20 cellular contexts compared by ENCODE assay signal in the genomic region with DNA sequence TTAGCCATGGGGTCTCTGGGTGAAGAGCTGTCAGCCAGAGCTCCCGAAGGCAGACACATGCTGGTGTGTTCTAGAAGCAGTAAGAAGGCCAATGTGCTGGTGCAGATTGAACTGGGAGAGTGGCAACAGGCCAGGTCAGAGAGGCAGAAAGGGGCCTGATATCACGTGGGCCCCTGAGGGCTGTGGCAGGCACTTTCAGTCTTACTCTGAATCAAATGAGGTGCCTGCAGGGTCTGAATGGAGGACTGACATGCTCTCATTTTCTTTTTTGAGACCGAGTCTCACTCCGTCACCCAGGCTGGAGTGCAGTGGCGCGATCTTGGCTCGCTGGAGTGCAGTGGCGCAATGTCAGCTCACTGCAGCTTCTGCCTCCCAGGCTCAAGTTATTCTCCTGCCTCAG.
DNase-seq lines count a peak whose midpoint lies in the region; ATAC-seq and TF ChIP-seq lines count a peak whose summit lies in the region.
"Had no signal": no experiment of that assay in that cellular context is flagged by ENCODE, and none has a peak within 500 bp of the region (broad histone marks: within the 10 kb centered on the region; RNA-seq: fewer than 3 reads in every experiment).

No MANE protein-coding gene starts in this region.

- no peak overlapping the region for H3K4me2 ChIP-seq in IMR-90 (ENCODE audit: low read depth, low read length)
- H3K4me2 ChIP-seq: BLaER1 treated with 17β-estradiol and CSF1 and Interleukin-3, amounts not matched to agents 10 nM and 100 nM had no signal

- TF ChIP-seq POLR2A in IMR-90 (IDR thresholded peaks at IDR 0.05; ENCODE audit: low read depth, low read length), result no peak

- H3K27ac ChIP-seq in IMR-90 (ENCODE audit: insufficient read depth, low read length), result no peak overlapping the region
- H3K27ac ChIP-seq: BLaER1 treated with 17β-estradiol and CSF1 and Interleukin-3, amounts not matched to agents 10 nM and 100 nM; GM23248; HL-60 had no signal

- no peaks in the 10 kb centered on the region for H3K36me3 ChIP-seq in IMR-90 (ENCODE audit: control insufficient read depth, insufficient read depth, low read length)
- H3K36me3 ChIP-seq: BLaER1 treated with 17β-estradiol and CSF1 and Interleukin-3, amounts not matched to agents 10 nM and 100 nM had no signal

- no peaks in the 10 kb centered on the region for H3K4me1 ChIP-seq in IMR-90 (ENCODE audit: control insufficient read depth, insufficient read depth, low read length)

- no peak overlapping the region for H2BK5ac ChIP-seq in IMR-90 (ENCODE audit: low read depth, low read length, poor library complexity, severe bottlenecking)

- H2BK15ac ChIP-seq in IMR-90 (ENCODE audit: low read depth, low read length), result no peak overlapping the region

- peaks cover 18% of the 10 kb centered on the region for H3K27me3 ChIP-seq in IMR-90 (ENCODE audit: control insufficient read depth, insufficient read depth, low read length)
- H3K27me3 ChIP-seq: BLaER1 treated with 17β-estradiol and CSF1 and Interleukin-3, amounts not matched to agents 10 nM and 100 nM had no signal

- no peak overlapping the region for H3K4me3 Mint-ChIP-seq in progenitor cell of endocrine pancreas (ENCODE audit: low read depth)
- no peak overlapping the region for H3K4me3 Mint-ChIP-seq in stimulated activated effector memory CD8-positive, alpha-beta T cell treated with anti-CD3 and anti-CD28 coated beads, Interleukin-12 subunit alpha, Interleukin-12 subunit beta, amount 100 ng/mL, for 72 hours
- no peak overlapping the region for H3K4me3 Mint-ChIP-seq in mesothelial cell of epicardium
- H3K4me3 Mint-ChIP-seq: B cell; CD8-positive, alpha-beta T cell; IgD-negative memory B cell had no signal

- H3K18ac ChIP-seq in IMR-90 (ENCODE audit: low read depth, low read length), result no peak overlapping the region

- H3K9me1 ChIP-seq in IMR-90 (ENCODE audit: insufficient read depth, low read length), result no peaks in the 10 kb centered on the region

- DNase-seq in IMR-90 (no peak), progenitor cell of endocrine pancreas (ENCODE audit: low spot score, unreplicated experiment) (no peak), NCI-H1417 treated with DMSO at 0.1 percent for 48 hours (lab: John Stamatoyannopoulos, UW) (no peak), mesothelial cell of epicardium (ENCODE audit: low spot score in 2 of 2, unreplicated experiment in 2 of 2) (no peak)
- no peak for DNase-seq in stimulated activated effector memory CD8-positive, alpha-beta T cell treated with anti-CD3 and anti-CD28 coated beads, Interleukin-12 subunit alpha, Interleukin-12 subunit beta, amount 100 ng/mL, for 72 hours (ENCODE audit: low spot score in 2 of 2)
- DNase-seq: CD8-positive, alpha-beta T cell; DMS 273 treated with DMSO at 0.1 percent for 48 hours; DMS53; DND-41; EL; GM23248; HCEC 1CT; Karpas-422; KBM-7 had no signal

- no peak overlapping the region for H3K23ac ChIP-seq in IMR-90 (ENCODE audit: low read depth, low read length)

- ATAC-seq in GM18520 (IDR thresholded peaks at IDR 0.05; ENCODE audit: unreplicated experiment) (peak; percentile 60), HG02798 (IDR thresholded peaks at IDR 0.05; ENCODE audit: poor library complexity, unreplicated experiment) (peak; percentile 91), IMR-90 (ENCODE audit: low read depth) (no peak)
- no peak for ATAC-seq in stimulated activated effector memory CD8-positive, alpha-beta T cell treated with anti-CD3 and anti-CD28 coated beads, Interleukin-12 subunit alpha, Interleukin-12 subunit beta, amount 100 ng/mL, for 72 hours
- ATAC-seq: CD8-positive, alpha-beta T cell had no signal

- peaks cover 4% of the 10 kb centered on the region for H3K27me3 Mint-ChIP-seq in progenitor cell of endocrine pancreas
- H3K27me3 Mint-ChIP-seq in mesothelial cell of epicardium (ENCODE audit: low read depth), result peaks cover 27% of the 10 kb centered on the region

- no peak overlapping the region for H3K9ac ChIP-seq in IMR-90 (ENCODE audit: low read depth, low read length)
- H3K9ac ChIP-seq: BLaER1 treated with 17β-estradiol and CSF1 and Interleukin-3, amounts not matched to agents 10 nM and 100 nM; GM23248 had no signal

- no peaks in the 10 kb centered on the region for H3K9me3 ChIP-seq in IMR-90 (ENCODE audit: control insufficient read depth, insufficient read depth, low read length)
- H3K9me3 ChIP-seq: BLaER1 treated with 17β-estradiol and CSF1 and Interleukin-3, amounts not matched to agents 10 nM and 100 nM had no signal

- H3K36me3 Mint-ChIP-seq in progenitor cell of endocrine pancreas (ENCODE audit: insufficient read depth) (no peaks in the 10 kb centered on the region), mesothelial cell of epicardium (no peaks in the 10 kb centered on the region)
- no peaks in the 10 kb centered on the region for H3K36me3 Mint-ChIP-seq in stimulated activated effector memory CD8-positive, alpha-beta T cell treated with anti-CD3 and anti-CD28 coated beads, Interleukin-12 subunit alpha, Interleukin-12 subunit beta, amount 100 ng/mL, for 72 hours
- H3K36me3 Mint-ChIP-seq: CD8-positive, alpha-beta T cell had no signal

- POLR2A ChIA-PET in IMR-90 (lab: Charles Lee; ENCODE audit: unreplicated experiment), result no interaction called here

- no peak overlapping the region for H2BK20ac ChIP-seq in IMR-90 (ENCODE audit: low read depth, low read length)

- H2AK9ac ChIP-seq in IMR-90 (replicated peaks; ENCODE audit: low read depth, low read length, poor library complexity), result peak overlapping the region; percentile 59

- H2AK5ac ChIP-seq in IMR-90 (ENCODE audit: low read depth, low read length), result no peak overlapping the region

- no peak overlapping the region for H3K14ac ChIP-seq in IMR-90 (replicated peaks; ENCODE audit: low read depth, low read length)

- BruUV-seq in IMR-90 (replicated peaks; lab: Mats Ljungman, UMichigan), result no TSS peak

- no peak overlapping the region for H4K8ac ChIP-seq in IMR-90 (ENCODE audit: low read depth in 2 of 2, low read length in 2 of 2)

- no peak overlapping the region for H2BK120ac ChIP-seq in IMR-90 (ENCODE audit: low read depth, low read length)

- H3K9me3 Mint-ChIP-seq in progenitor cell of endocrine pancreas (ENCODE audit: low read depth) (peaks cover 3% of the 10 kb centered on the region), mesothelial cell of epicardium (no peaks in the 10 kb centered on the region)
- H3K9me3 Mint-ChIP-seq in stimulated activated effector memory CD8-positive, alpha-beta T cell treated with anti-CD3 and anti-CD28 coated beads, Interleukin-12 subunit alpha, Interleukin-12 subunit beta, amount 100 ng/mL, for 72 hours, result no peaks in the 10 kb centered on the region
- H3K9me3 Mint-ChIP-seq: CD8-positive, alpha-beta T cell; IgD-negative memory B cell had no signal

- H3K4me3 ChIP-seq in IMR-90 (ENCODE audit: insufficient read depth, low read depth, low read length), result no peak overlapping the region
- H3K4me3 ChIP-seq: BLaER1 treated with 17β-estradiol and CSF1 and Interleukin-3, amounts not matched to agents 10 nM and 100 nM; GM23248 had no signal

- H3K56ac ChIP-seq in IMR-90 (ENCODE audit: extremely low read depth, insufficient read depth, low read length), result no peak overlapping the region

- H3K4me1 Mint-ChIP-seq in progenitor cell of endocrine pancreas (ENCODE audit: low read depth) (peaks cover 21% of the 10 kb centered on the region), mesothelial cell of epicardium (peaks cover 10% of the 10 kb centered on the region)
- H3K4me1 Mint-ChIP-seq in stimulated activated effector memory CD8-positive, alpha-beta T cell treated with anti-CD3 and anti-CD28 coated beads, Interleukin-12 subunit alpha, Interleukin-12 subunit beta, amount 100 ng/mL, for 72 hours, result no peaks in the 10 kb centered on the region
- H3K4me1 Mint-ChIP-seq: B cell, IgD-negative memory B cell had no signal

- peak overlapping the region; percentile 60 for H3K27ac Mint-ChIP-seq in progenitor cell of endocrine pancreas
- no peak overlapping the region for H3K27ac Mint-ChIP-seq in stimulated activated effector memory CD8-positive, alpha-beta T cell treated with anti-CD3 and anti-CD28 coated beads, Interleukin-12 subunit alpha, Interleukin-12 subunit beta, amount 100 ng/mL, for 72 hours
- no peak overlapping the region for H3K27ac Mint-ChIP-seq in mesothelial cell of epicardium
- H3K27ac Mint-ChIP-seq: B cell; CD8-positive, alpha-beta T cell; IgD-negative memory B cell had no signal

- WGBS in IMR-90 (ENCODE audit: extremely low coverage in 2 of 2, insufficient read length in 1 of 2), 2 experiments, result 57% methylated on average over 6 of the region's 8 CpGs; no CpG with 5 or more reads in 1 of the 2 experiments

- in situ Hi-C loops in IMR-90 (cut with MboI; ENCODE audit: low sequenced_read_pairs), result no loop called here

- intact Hi-C loops in IMR-90 (cut with micrococcal nuclease), result loop anchor here (1.0 kb wide), 1 partner anchor 25 kb away; no protein-coding TSS in a partner anchor

- TF ChIP-seq RAD21 in IMR-90 (IDR thresholded peaks at IDR 0.05; ENCODE audit: low read length), result no peak

- H3K79me1 ChIP-seq in IMR-90 (ENCODE audit: low read depth in 1 of 2, low read length in 2 of 2), result no peaks in the 10 kb centered on the region

- H4K5ac ChIP-seq in IMR-90 (ENCODE audit: low read depth, low read length), result no peak overlapping the region

- dilution Hi-C loops in IMR-90 (cut with HindIII; ENCODE audit: low sequenced_read_pairs, unreplicated experiment), result no loop called here

- no peak overlapping the region for H2AFZ ChIP-seq in IMR-90 (replicated peaks; ENCODE audit: low read length, poor library complexity)
- H2AFZ ChIP-seq: GM23248 had no signal

- TF ChIP-seq CTCF in IMR-90 (conservative IDR thresholded peaks at IDR 0.05; ENCODE audit: low read depth, low read length), result no peak
- TF ChIP-seq CTCF in progenitor cell of endocrine pancreas (IDR thresholded peaks at IDR 0.05; ENCODE audit: unreplicated experiment), result no peak
- TF ChIP-seq CTCF in mesothelial cell of epicardium (IDR thresholded peaks at IDR 0.05; ENCODE audit: unreplicated experiment), result no peak

- H4K91ac ChIP-seq in IMR-90 (ENCODE audit: insufficient read depth, low read depth, low read length), result no peak overlapping the region

- CTCF ChIA-PET in IMR-90 (lab: Yijun Ruan, JAX), result no interaction called here

- H4K20me1 ChIP-seq in IMR-90 (ENCODE audit: insufficient read depth, low read length), result no peaks in the 10 kb centered on the region
- H4K20me1 ChIP-seq: BLaER1 treated with 17β-estradiol and CSF1 and Interleukin-3, amounts not matched to agents 10 nM and 100 nM had no signal

- H3K4ac ChIP-seq in IMR-90 (ENCODE audit: low read depth, low read length), result no peak overlapping the region

TF ChIP-seq in IMR-90, 13 proteins besides CTCF, POLR2A, EP300 and RAD21:
- no peak for TF ChIP-seq RFX5 (IDR thresholded peaks at IDR 0.05; ENCODE audit: low read depth, low read length)
- TF ChIP-seq MAZ (IDR thresholded peaks at IDR 0.05; ENCODE audit: borderline replicate concordance, low read depth, low read length), result no peak
- no peak for TF ChIP-seq BHLHE40 (IDR thresholded peaks at IDR 0.05; ENCODE audit: low read depth, low read length)
- TF ChIP-seq MAFK (IDR thresholded peaks at IDR 0.05; ENCODE audit: low read depth, low read length), result no peak
- no peak for TF ChIP-seq CEBPB (IDR thresholded peaks at IDR 0.05; ENCODE audit: low read depth, low read length)

Comparison
In these comparisons a context has a peak if more than half of its experiments do, and no peak if none do; other contexts are left out.
1. ATAC-seq: peak in GM18520 (single experiment) and HG02798 (single experiment); none in IMR-90 (single experiment) and stimulated activated effector memory CD8-positive, alpha-beta T cell treated with anti-CD3 and anti-CD28 coated beads, Interleukin-12 subunit alpha, Interleukin-12 subunit beta, amount 100 ng/mL, for 72 hours (single experiment).